ENCODE assay signal across 12 cellular contexts in the genomic region with DNA sequence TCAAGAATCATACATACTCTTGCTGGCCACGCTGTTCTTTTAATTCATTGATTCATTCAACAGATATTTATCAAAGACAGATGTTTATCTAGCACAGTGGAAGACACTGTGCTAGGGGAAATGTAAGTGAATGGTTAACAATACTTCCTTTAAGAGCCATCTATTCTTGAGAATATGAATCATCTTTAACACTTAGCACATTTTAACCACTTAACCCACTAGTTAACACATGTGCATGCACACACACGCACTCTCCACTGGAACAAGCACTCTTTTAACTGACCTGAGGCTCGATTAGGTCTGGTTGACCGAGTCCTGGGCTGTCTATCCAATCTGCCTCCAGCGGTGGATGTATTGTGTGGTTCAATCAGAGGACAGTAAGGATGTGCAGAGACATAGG. TPM values are rescaled to one million over a fixed set of nuclear protein-coding genes. Genes with fewer than 3 reads are reported as not detected.
DNase-seq lines count a peak whose midpoint lies in the region; ATAC-seq and TF ChIP-seq lines count a peak whose summit lies in the region.
"Had no signal": no experiment of that assay in that cellular context is flagged by ENCODE, and none has a peak within 500 bp of the region (broad histone marks: within the 10 kb centered on the region; RNA-seq: fewer than 3 reads in every experiment).

No MANE protein-coding gene starts in this region.

- no peak for TF ChIP-seq POLR2A in uterus (IDR thresholded peaks at IDR 0.05)

- POLR2A ChIA-PET in activated CD8-positive, alpha-beta T cell treated with anti-CD3 and anti-CD28 coated beads for 36 hours (lab: Charles Lee) = no interaction called here

- H3K36me3 Mint-ChIP-seq in activated CD8-positive, alpha-beta memory T cell treated with anti-CD3 and anti-CD28 coated beads, Interleukin-2, amount 10 ng/mL, durations not matched to agents 7 days and 5 days = no peaks in the 10 kb centered on the region
- H3K36me3 Mint-ChIP-seq in activated CD8-positive, alpha-beta T cell treated with anti-CD3 and anti-CD28 coated beads for 36 hours (ENCODE audit: low read depth) = no peaks in the 10 kb centered on the region

- CTCF ChIA-PET in activated CD8-positive, alpha-beta memory T cell treated with anti-CD3 and anti-CD28 coated beads, Interleukin-2, amount 10 ng/mL, durations not matched to agents 7 days and 5 days (lab: Charles Lee) = no interaction called here
- CTCF ChIA-PET in activated CD8-positive, alpha-beta T cell treated with anti-CD3 and anti-CD28 coated beads for 36 hours (lab: Charles Lee) = no interaction called here

- H3K9me3 ChIP-seq in smooth muscle cell (replicated peaks; ENCODE audit: low read depth) (no peaks in the 10 kb centered on the region), mucosa of descending colon (no peaks in the 10 kb centered on the region), uterus (no peaks in the 10 kb centered on the region)
- H3K9me3 ChIP-seq: ovary, SJSA1 had no signal

- no peaks in the 10 kb centered on the region for H3K27me3 ChIP-seq in smooth muscle cell (ENCODE audit: low read depth)
- H3K27me3 ChIP-seq in uterus = no peaks in the 10 kb centered on the region
- H3K27me3 ChIP-seq: ovary, SJSA1 had no signal

- H3K4me1 Mint-ChIP-seq in activated CD8-positive, alpha-beta memory T cell treated with anti-CD3 and anti-CD28 coated beads, Interleukin-2, amount 10 ng/mL, durations not matched to agents 7 days and 5 days = peaks cover 12% of the 10 kb centered on the region
- H3K4me1 Mint-ChIP-seq in activated CD8-positive, alpha-beta T cell treated with anti-CD3 and anti-CD28 coated beads for 36 hours (ENCODE audit: low read depth) = peaks cover 7% of the 10 kb centered on the region

- peak overlapping the region; percentile 29 for H2AFZ ChIP-seq in smooth muscle cell (ENCODE audit: low read depth)

- intact Hi-C loops in activated CD8-positive, alpha-beta T cell treated with anti-CD3 and anti-CD28 coated beads for 36 hours (cut with micrococcal nuclease) = no loop called here
- intact Hi-C loops in mucosa of descending colon (cut with DNase I, micrococcal nuclease) (no loop called here), uterus (cut with DNase I; ENCODE audit: low total_unique reads) (no loop called here)

- no peak overlapping the region for H3K9ac ChIP-seq in smooth muscle cell (ENCODE audit: low read depth)

- H3K4me3 ChIP-seq in smooth muscle cell (no peak overlapping the region), mucosa of descending colon (no peak overlapping the region), uterus (no peak overlapping the region)
- H3K4me3 ChIP-seq: ovary, SJSA1 had no signal

- H3F3A ChIP-seq in smooth muscle cell (ENCODE audit: low read depth) = no peaks in the 10 kb centered on the region

- H3K36me3 ChIP-seq in smooth muscle cell (ENCODE audit: low read depth) (no peaks in the 10 kb centered on the region), mucosa of descending colon (ENCODE audit: low read depth) (no peaks in the 10 kb centered on the region), uterus (no peaks in the 10 kb centered on the region)
- H3K36me3 ChIP-seq: ovary, SJSA1 had no signal

- no peaks in the 10 kb centered on the region for H4K20me1 ChIP-seq in smooth muscle cell (ENCODE audit: low read depth)

- DNase-seq in activated CD8-positive, alpha-beta memory T cell treated with anti-CD3 and anti-CD28 coated beads, Interleukin-2, amount 10 ng/mL, durations not matched to agents 7 days and 5 days = no peak
- no peak for DNase-seq in activated CD8-positive, alpha-beta memory T cell treated with anti-CD3 and anti-CD28 coated beads, Interleukin-2, amount 50 U/mL, for 48 hours
- peak; percentile 24 for DNase-seq in activated CD8-positive, alpha-beta T cell treated with anti-CD3 and anti-CD28 coated beads for 36 hours
- no peak for DNase-seq in smooth muscle cell (lab: John Stamatoyannopoulos, UW; ENCODE audit: unreplicated experiment)
- DNase-seq in mucosa of descending colon = no peak
- no peak for DNase-seq in SHP77 treated with DMSO at 0.1 percent for 48 hours (lab: John Stamatoyannopoulos, UW)
- DNase-seq in uterus = no peak
- DNase-seq: ovary had no signal

- H3K27me3 Mint-ChIP-seq in activated CD8-positive, alpha-beta memory T cell treated with anti-CD3 and anti-CD28 coated beads, Interleukin-2, amount 10 ng/mL, durations not matched to agents 7 days and 5 days = peaks cover 19% of the 10 kb centered on the region
- H3K27me3 Mint-ChIP-seq in activated CD8-positive, alpha-beta T cell treated with anti-CD3 and anti-CD28 coated beads for 36 hours = no peaks in the 10 kb centered on the region

- H3K79me2 ChIP-seq in smooth muscle cell (ENCODE audit: low read depth) = no peaks in the 10 kb centered on the region

- WGBS in smooth muscle cell (ENCODE audit: low lambda C conversion rate) = 73% methylated on average over 5 of the region's 5 CpGs

- no peak overlapping the region for H3K4me2 ChIP-seq in smooth muscle cell

- H3K27ac Mint-ChIP-seq in activated CD8-positive, alpha-beta memory T cell treated with anti-CD3 and anti-CD28 coated beads, Interleukin-2, amount 10 ng/mL, durations not matched to agents 7 days and 5 days = no peak overlapping the region
- no peak overlapping the region for H3K27ac Mint-ChIP-seq in activated CD8-positive, alpha-beta T cell treated with anti-CD3 and anti-CD28 coated beads for 36 hours

- no peaks in the 10 kb centered on the region for H3K9me3 Mint-ChIP-seq in activated CD8-positive, alpha-beta memory T cell treated with anti-CD3 and anti-CD28 coated beads, Interleukin-2, amount 10 ng/mL, durations not matched to agents 7 days and 5 days (ENCODE audit: low read depth)
- H3K9me3 Mint-ChIP-seq in activated CD8-positive, alpha-beta T cell treated with anti-CD3 and anti-CD28 coated beads for 36 hours = no peaks in the 10 kb centered on the region

- no peaks in the 10 kb centered on the region for H3K4me1 ChIP-seq in smooth muscle cell (ENCODE audit: low read depth)
- no peaks in the 10 kb centered on the region for H3K4me1 ChIP-seq in mucosa of descending colon (ENCODE audit: low read depth)
- H3K4me1 ChIP-seq in uterus = no peaks in the 10 kb centered on the region
- H3K4me1 ChIP-seq: SJSA1 had no signal

- no peak for TF ChIP-seq CTCF in activated CD8-positive, alpha-beta T cell treated with anti-CD3 and anti-CD28 coated beads for 36 hours (IDR thresholded peaks at IDR 0.05)
- TF ChIP-seq CTCF in smooth muscle cell (IDR thresholded peaks at IDR 0.05; ENCODE audit: borderline replicate concordance, insufficient read depth, poor library complexity, severe bottlenecking) (no peak), mucosa of descending colon (IDR thresholded peaks at IDR 0.05) (no peak), uterus (IDR thresholded peaks at IDR 0.05) (no peak)

- no peak overlapping the region for H3K4me3 Mint-ChIP-seq in activated CD8-positive, alpha-beta memory T cell treated with anti-CD3 and anti-CD28 coated beads, Interleukin-2, amount 10 ng/mL, durations not matched to agents 7 days and 5 days
- no peak overlapping the region for H3K4me3 Mint-ChIP-seq in activated CD8-positive, alpha-beta T cell treated with anti-CD3 and anti-CD28 coated beads for 36 hours

- H3K27ac ChIP-seq in smooth muscle cell (ENCODE audit: low read depth) (no peak overlapping the region), uterus (no peak overlapping the region)
- H3K27ac ChIP-seq: ovary, SJSA1 had no signal

- peak; percentile 33 for ATAC-seq in activated CD8-positive, alpha-beta memory T cell treated with anti-CD3 and anti-CD28 coated beads, Interleukin-2, amount 10 ng/mL, durations not matched to agents 7 days and 5 days
- peak; percentile 74 for ATAC-seq in HG02970 (IDR thresholded peaks at IDR 0.05; ENCODE audit: low FRiP score, unreplicated experiment)
- peak; percentile 55 for ATAC-seq in activated CD8-positive, alpha-beta T cell treated with anti-CD3 and anti-CD28 coated beads for 36 hours
- no peak for ATAC-seq in mucosa of descending colon

RNA-seq across cellular contexts. Expression of a gene that starts 34.6 kb away (rescaled TPM):
- total RNA-seq in activated CD8-positive, alpha-beta memory T cell treated with anti-CD3 and anti-CD28 coated beads, Interleukin-2, amount 10 ng/mL, durations not matched to agents 7 days and 5 days = not detected
- total RNA-seq in activated CD8-positive, alpha-beta T cell treated with anti-CD3 and anti-CD28 coated beads for 36 hours = not detected
- not detected in 2 replicates for total RNA-seq in smooth muscle cell
- polyA plus RNA-seq in smooth muscle cell = not detected in 2 replicates
- under 1 TPM in 1 of 3 donors, not detected in 2; 0.76 TPM for total RNA-seq in mucosa of descending colon
- 1 to 10 TPM in 1 of 4 donors, not detected in 3; 6.6 TPM for total RNA-seq in uterus
- total RNA-seq: A673, fibroblast of villous mesenchyme had no signal
- polyA plus RNA-seq: ovary had no signal
